In genomic region chr20:53723621-53724020, GRCh38 we compare ENCODE assay signal across 24 cellular contexts.
DNase-seq lines count a peak whose midpoint lies in the region; ATAC-seq and TF ChIP-seq lines count a peak whose summit lies in the region.
"Had no signal": no experiment of that assay in that cellular context is flagged by ENCODE, and none has a peak within 500 bp of the region (broad histone marks: within the 10 kb centered on the region; RNA-seq: fewer than 3 reads in every experiment).

No MANE protein-coding gene starts in this region.

- peaks cover 8% of the 10 kb centered on the region for H3K9me3 Mint-ChIP-seq in activated CD4-positive, alpha-beta T cell treated with anti-CD3 and anti-CD28 coated beads, Interleukin-2, amount 10 ng/mL, durations not matched to agents 24 days and 14 days
- H3K9me3 Mint-ChIP-seq in activated CD4-positive, alpha-beta T cell treated with anti-CD3 and anti-CD28 coated beads, Interleukin-2, amount 10 ng/mL, durations not matched to agents 7 days and 5 days = peaks cover 3% of the 10 kb centered on the region
- no peaks in the 10 kb centered on the region for H3K9me3 Mint-ChIP-seq in neural progenitor cell
- peaks cover 0 to 2% (median 0%) of the 10 kb centered on the region in 9 donors for H3K9me3 Mint-ChIP-seq in naive thymus-derived CD8-positive, alpha-beta T cell
- H3K9me3 Mint-ChIP-seq: CD4-positive, alpha-beta T cell had no signal

- CTCF ChIA-PET in activated CD4-positive, alpha-beta T cell treated with anti-CD3 and anti-CD28 coated beads, Interleukin-2, amount 10 ng/mL, durations not matched to agents 7 days and 5 days (lab: Charles Lee) = no interaction called here

- intact Hi-C loops in activated CD4-positive, alpha-beta T cell treated with anti-CD3 and anti-CD28 coated beads, Interleukin-2, amount 10 ng/mL, durations not matched to agents 24 days and 14 days (cut with micrococcal nuclease) = no loop called here

- no peaks in the 10 kb centered on the region for H3K27me3 ChIP-seq in neural progenitor cell
- H3K27me3 ChIP-seq: MG63, Peyer's patch had no signal

- peaks cover 2% of the 10 kb centered on the region for H3K36me3 Mint-ChIP-seq in activated CD4-positive, alpha-beta T cell treated with anti-CD3 and anti-CD28 coated beads, Interleukin-2, amount 10 ng/mL, durations not matched to agents 24 days and 14 days (ENCODE audit: low read depth)
- peaks cover 7% of the 10 kb centered on the region for H3K36me3 Mint-ChIP-seq in activated CD4-positive, alpha-beta T cell treated with anti-CD3 and anti-CD28 coated beads, Interleukin-2, amount 10 ng/mL, durations not matched to agents 7 days and 5 days (ENCODE audit: low read depth)
- H3K36me3 Mint-ChIP-seq in neural progenitor cell = no peaks in the 10 kb centered on the region
- H3K36me3 Mint-ChIP-seq in naive thymus-derived CD8-positive, alpha-beta T cell = no peaks in the 10 kb centered on the region

- H3K27ac Mint-ChIP-seq in activated CD4-positive, alpha-beta T cell treated with anti-CD3 and anti-CD28 coated beads, Interleukin-2, amount 10 ng/mL, durations not matched to agents 24 days and 14 days = peak overlapping the region; percentile 14
- H3K27ac Mint-ChIP-seq in activated CD4-positive, alpha-beta T cell treated with anti-CD3 and anti-CD28 coated beads, Interleukin-2, amount 10 ng/mL, durations not matched to agents 7 days and 5 days = no peak overlapping the region
- no peak overlapping the region for H3K27ac Mint-ChIP-seq in neural progenitor cell
- H3K27ac Mint-ChIP-seq in naive thymus-derived CD8-positive, alpha-beta T cell = no peak overlapping the region
- H3K27ac Mint-ChIP-seq: CD4-positive, alpha-beta T cell had no signal

- no peak overlapping the region for H3K4me3 ChIP-seq in neural progenitor cell
- H3K4me3 ChIP-seq: GM23248, HAP-1, MG63, Peyer's patch had no signal

- ATAC-seq in naive thymus-derived CD8-positive, alpha-beta T cell = no peak

- no peak overlapping the region for H3K27ac ChIP-seq in neural progenitor cell
- H3K27ac ChIP-seq: GM23248, HL-60, Peyer's patch had no signal

- no peaks in the 10 kb centered on the region for H3K79me2 ChIP-seq in neural progenitor cell (ENCODE audit: low read depth)

- H2AFZ ChIP-seq in neural progenitor cell (replicated peaks) = no peak overlapping the region
- H2AFZ ChIP-seq: GM23248 had no signal

- no peaks in the 10 kb centered on the region for H4K20me1 ChIP-seq in neural progenitor cell (ENCODE audit: low read depth)

- no peak overlapping the region for H3K4me3 Mint-ChIP-seq in activated CD4-positive, alpha-beta T cell treated with anti-CD3 and anti-CD28 coated beads, Interleukin-2, amount 10 ng/mL, durations not matched to agents 24 days and 14 days
- no peak overlapping the region for H3K4me3 Mint-ChIP-seq in activated CD4-positive, alpha-beta T cell treated with anti-CD3 and anti-CD28 coated beads, Interleukin-2, amount 10 ng/mL, durations not matched to agents 7 days and 5 days
- H3K4me3 Mint-ChIP-seq in neural progenitor cell = no peak overlapping the region
- no peak overlapping the region for H3K4me3 Mint-ChIP-seq in naive thymus-derived CD8-positive, alpha-beta T cell
- H3K4me3 Mint-ChIP-seq: CD4-positive, alpha-beta T cell had no signal

- no peaks in the 10 kb centered on the region for H3K36me3 ChIP-seq in neural progenitor cell
- H3K36me3 ChIP-seq: HAP-1, MG63, Peyer's patch had no signal

- peaks cover 2% of the 10 kb centered on the region for H3F3A ChIP-seq in neural progenitor cell (ENCODE audit: low read depth)

- H3K27me3 Mint-ChIP-seq in activated CD4-positive, alpha-beta T cell treated with anti-CD3 and anti-CD28 coated beads, Interleukin-2, amount 10 ng/mL, durations not matched to agents 24 days and 14 days = no peaks in the 10 kb centered on the region
- H3K27me3 Mint-ChIP-seq in activated CD4-positive, alpha-beta T cell treated with anti-CD3 and anti-CD28 coated beads, Interleukin-2, amount 10 ng/mL, durations not matched to agents 7 days and 5 days = no peaks in the 10 kb centered on the region
- H3K27me3 Mint-ChIP-seq in neural progenitor cell (ENCODE audit: insufficient read depth, low read depth) = peaks cover 6% of the 10 kb centered on the region
- no peaks in the 10 kb centered on the region for H3K27me3 Mint-ChIP-seq in naive thymus-derived CD8-positive, alpha-beta T cell
- H3K27me3 Mint-ChIP-seq: CD4-positive, alpha-beta T cell had no signal

- H3K9me3 ChIP-seq in neural progenitor cell (ENCODE audit: low read depth) = no peaks in the 10 kb centered on the region
- H3K9me3 ChIP-seq: HAP-1, MG63, Peyer's patch had no signal

- no peak for TF ChIP-seq CTCF in neural progenitor cell (IDR thresholded peaks at IDR 0.05)

- POLR2A ChIA-PET in activated CD4-positive, alpha-beta T cell treated with anti-CD3 and anti-CD28 coated beads, Interleukin-2, amount 10 ng/mL, durations not matched to agents 7 days and 5 days (lab: Charles Lee) = no interaction called here
- POLR2A ChIA-PET in naive thymus-derived CD8-positive, alpha-beta T cell (lab: Charles Lee) = interaction anchor here (0.7 to 1.0 kb wide), 2 partner anchors 15 to 216 kb away, joined by 3 to 4 read pairs; no protein-coding TSS in a partner anchor

- no peak for DNase-seq in activated CD4-positive, alpha-beta T cell treated with anti-CD3 and anti-CD28 coated beads, Interleukin-2, amount 10 ng/mL, durations not matched to agents 24 days and 14 days
- no peak for DNase-seq in activated CD4-positive, alpha-beta T cell treated with anti-CD3 and anti-CD28 coated beads, Interleukin-2, amount 10 ng/mL, durations not matched to agents 7 days and 5 days
- DNase-seq in HuH-7.5 (ENCODE audit: low spot score) = peak; percentile 19
- peak; percentile 73 for DNase-seq in dermis blood vessel endothelial cell
- DNase-seq in pulmonary artery endothelial cell (ENCODE audit: low read depth, low spot score) = peak; percentile 17
- DNase-seq in AG20443 (ENCODE audit: low spot score) = no peak
- DNase-seq in neural progenitor cell (ENCODE audit: low spot score) = no peak
- no peak for DNase-seq in naive thymus-derived CD8-positive, alpha-beta T cell
- DNase-seq: CD4-positive, alpha-beta T cell; DMS153; GDM1; GM23248; IMR-90; Karpas-422; MG63; NCI-H1048; NCI-H1436 treated with DMSO at 0.1 percent for 48 hours; NCI-H2029; NCI-H2171; NCI-H526; Peyer's patch; Right ventricle myocardium superior had no signal

- H3K4me1 Mint-ChIP-seq in activated CD4-positive, alpha-beta T cell treated with anti-CD3 and anti-CD28 coated beads, Interleukin-2, amount 10 ng/mL, durations not matched to agents 24 days and 14 days = peaks cover 24% of the 10 kb centered on the region
- peaks cover 30% of the 10 kb centered on the region for H3K4me1 Mint-ChIP-seq in activated CD4-positive, alpha-beta T cell treated with anti-CD3 and anti-CD28 coated beads, Interleukin-2, amount 10 ng/mL, durations not matched to agents 7 days and 5 days
- peaks cover 2% of the 10 kb centered on the region for H3K4me1 Mint-ChIP-seq in neural progenitor cell
- peaks cover 6 to 21% (median 15%) of the 10 kb centered on the region in 4 donors for H3K4me1 Mint-ChIP-seq in naive thymus-derived CD8-positive, alpha-beta T cell

- H3K4me1 ChIP-seq in neural progenitor cell = no peaks in the 10 kb centered on the region
- H3K4me1 ChIP-seq: Peyer's patch had no signal

- no peak overlapping the region for H3K4me2 ChIP-seq in neural progenitor cell

- no peak overlapping the region for H3K9ac ChIP-seq in neural progenitor cell
- H3K9ac ChIP-seq: GM23248 had no signal

Comparison
In these comparisons a context has a peak if more than half of its experiments do, and no peak if none do; other contexts are left out.
1. DNase-seq: peak in HuH-7.5 (single experiment), dermis blood vessel endothelial cell (single experiment) and pulmonary artery endothelial cell (single experiment); none in activated CD4-positive, alpha-beta T cell treated with anti-CD3 and anti-CD28 coated beads, Interleukin-2, amount 10 ng/mL, durations not matched to agents 24 days and 14 days (single experiment), activated CD4-positive, alpha-beta T cell treated with anti-CD3 and anti-CD28 coated beads, Interleukin-2, amount 10 ng/mL, durations not matched to agents 7 days and 5 days (single experiment), AG20443 (single experiment), neural progenitor cell (single experiment) and naive thymus-derived CD8-positive, alpha-beta T cell (0 of 10).